Comparison of ENCODE assay signal across 8 cellular contexts in genomic region chr5:141958113-141958512, GRCh38. TPM values are rescaled to one million over a fixed set of nuclear protein-coding genes. Genes with fewer than 3 reads are reported as not detected.
A peak's percentile ranks its signal among the peaks of the same experiment; 100 is the strongest.
DNase-seq lines count a peak whose midpoint lies in the region; ATAC-seq and TF ChIP-seq lines count a peak whose summit lies in the region.

TSS of gene PCDH12 (minus strand) at chr5:141958202. CDS start at chr5:141957851, 351 bp downstream.

- H3K36me3 ChIP-seq in BE2C: no peaks in the 10 kb centered on the region
- H3K36me3 ChIP-seq in KOPT-K1 (ENCODE audit: insufficient read depth, low read length): no peaks in the 10 kb centered on the region
- peaks cover 3% of the 10 kb centered on the region for H3K36me3 ChIP-seq in lower lobe of right lung

- no peaks in the 10 kb centered on the region for H3K27me3 Mint-ChIP-seq in activated T-helper 2 cell treated with anti-CD3 and anti-CD28 coated beads, Interferon-gamma antibody, Interleukin-2, Interleukin-4, amounts not matched to agents 10 μg/mL and 5 μg/mL and 100 μg/mL, durations not matched to agents 14 hours and 24 hours and 36 hours (ENCODE audit: low read depth)

- ATAC-seq in lower lobe of right lung (peak; percentile 22 to 52), GM21737 (IDR thresholded peaks at IDR 0.05; ENCODE audit: unreplicated experiment) (no peak), HG02981 (IDR thresholded peaks at IDR 0.05; ENCODE audit: unreplicated experiment) (no peak)

- DNase-seq in BE2C (peak; percentile 52), lower lobe of right lung (no peak), DMS79 (lab: John Stamatoyannopoulos, UW) (no peak), pons (ENCODE audit: low spot score) (no peak)
- no peak for DNase-seq in activated T-helper 2 cell treated with anti-CD3 and anti-CD28 coated beads, Interferon-gamma antibody, Interleukin-2, Interleukin-4, amounts not matched to agents 10 μg/mL and 5 μg/mL and 100 μg/mL, durations not matched to agents 14 hours and 24 hours and 36 hours (ENCODE audit: low spot score)

- peaks cover 11% of the 10 kb centered on the region for H3K4me1 ChIP-seq in BE2C
- H3K4me1 ChIP-seq in lower lobe of right lung: peaks cover 36% of the 10 kb centered on the region

- no peaks in the 10 kb centered on the region for H3K36me3 Mint-ChIP-seq in activated T-helper 2 cell treated with anti-CD3 and anti-CD28 coated beads, Interferon-gamma antibody, Interleukin-2, Interleukin-4, amounts not matched to agents 10 μg/mL and 5 μg/mL and 100 μg/mL, durations not matched to agents 14 hours and 24 hours and 36 hours (ENCODE audit: low read depth)

- peak within 1 kb of the TSS; percentile 90 for H3K27ac Mint-ChIP-seq in activated T-helper 2 cell treated with anti-CD3 and anti-CD28 coated beads, Interferon-gamma antibody, Interleukin-2, Interleukin-4, amounts not matched to agents 10 μg/mL and 5 μg/mL and 100 μg/mL, durations not matched to agents 14 hours and 24 hours and 36 hours

- H3K4me3 Mint-ChIP-seq in activated T-helper 2 cell treated with anti-CD3 and anti-CD28 coated beads, Interferon-gamma antibody, Interleukin-2, Interleukin-4, amounts not matched to agents 10 μg/mL and 5 μg/mL and 100 μg/mL, durations not matched to agents 14 hours and 24 hours and 36 hours (ENCODE audit: low read depth): peak within 1 kb of the TSS; percentile 77

- H3K4me1 Mint-ChIP-seq in activated T-helper 2 cell treated with anti-CD3 and anti-CD28 coated beads, Interferon-gamma antibody, Interleukin-2, Interleukin-4, amounts not matched to agents 10 μg/mL and 5 μg/mL and 100 μg/mL, durations not matched to agents 14 hours and 24 hours and 36 hours (ENCODE audit: low read depth): peaks cover 37% of the 10 kb centered on the region

- H3K9me3 ChIP-seq in BE2C (no peaks in the 10 kb centered on the region), KOPT-K1 (ENCODE audit: insufficient read depth, low read length, poor library complexity, severe bottlenecking) (no peaks in the 10 kb centered on the region), lower lobe of right lung (no peaks in the 10 kb centered on the region)

- H3K4me3 ChIP-seq in BE2C (ENCODE audit: low read depth, low read length) (no peak within 1 kb of the TSS), lower lobe of right lung (peak within 1 kb of the TSS; percentile 48)

- H3K27me3 ChIP-seq in BE2C (no peaks in the 10 kb centered on the region), lower lobe of right lung (ENCODE audit: low read depth) (no peaks in the 10 kb centered on the region)

- TF ChIP-seq CTCF in BE2C (IDR thresholded peaks at IDR 0.05; ENCODE audit: low read depth, low read length) (no peak), lower lobe of right lung (IDR thresholded peaks at IDR 0.05) (no peak)

- intact Hi-C loops in activated T-helper 2 cell treated with anti-CD3 and anti-CD28 coated beads, Interferon-gamma antibody, Interleukin-2, Interleukin-4, amounts not matched to agents 10 μg/mL and 5 μg/mL and 100 μg/mL, durations not matched to agents 14 hours and 24 hours and 36 hours (cut with micrococcal nuclease): no loop called here
- intact Hi-C loops in lower lobe of right lung (cut with DNase I): loop anchor here (10.0 kb wide), 1 partner anchor 263 kb away; no protein-coding TSS in a partner anchor

- no peaks in the 10 kb centered on the region for H3K9me3 Mint-ChIP-seq in activated T-helper 2 cell treated with anti-CD3 and anti-CD28 coated beads, Interferon-gamma antibody, Interleukin-2, Interleukin-4, amounts not matched to agents 10 μg/mL and 5 μg/mL and 100 μg/mL, durations not matched to agents 14 hours and 24 hours and 36 hours

- peak within 1 kb of the TSS; percentile 41 for H3K27ac ChIP-seq in KOPT-K1 (ENCODE audit: low read depth, low read length, poor library complexity, severe bottlenecking)
- peak within 1 kb of the TSS; percentile 75 for H3K27ac ChIP-seq in lower lobe of right lung

RNA-seq across cellular contexts. Expression of gene PCDH12, which starts in this region (rescaled TPM):
- polyA plus RNA-seq in BE2C (2012; ENCODE audit: insufficient read depth, insufficient read length, low read depth): 2.4 TPM
- total RNA-seq in activated T-helper 2 cell treated with anti-CD3 and anti-CD28 coated beads, Interferon-gamma antibody, Interleukin-2, Interleukin-4, amounts not matched to agents 10 μg/mL and 5 μg/mL and 100 μg/mL, durations not matched to agents 14 hours and 24 hours and 36 hours: 1.1 and 1.3 TPM in 2 replicates
- 14.9 TPM for total RNA-seq in lower lobe of right lung

Comparison
In these comparisons a context has a peak if more than half of its experiments do, and no peak if none do; other contexts are left out.
1. ATAC-seq: peak in lower lobe of right lung (2 of 2); none in GM21737 (single experiment) and HG02981 (single experiment).